ENCODE assay signal across 14 cellular contexts in genomic region chr17:55334881-55335523, GRCh38.
"Had no signal": no experiment of that assay in that cellular context is flagged by ENCODE, and none has a peak within 500 bp of the region (broad histone marks: within the 10 kb centered on the region; RNA-seq: fewer than 3 reads in every experiment).

No MANE protein-coding gene starts in this region.

- H3K4me1 Mint-ChIP-seq: memory B cell had no signal

- FAIRE-seq: endometrium, keratinocyte had no signal

- H3K4me1 ChIP-seq: breast epithelium, left lung, tibial artery had no signal

- H3K27ac Mint-ChIP-seq: activated naive CD8-positive, alpha-beta T cell treated with anti-CD3 and anti-CD28 coated beads, Interleukin-2, amount 10 ng/mL, durations not matched to agents 7 days and 5 days; memory B cell; stimulated activated effector memory CD8-positive, alpha-beta T cell treated with anti-CD3 and anti-CD28 coated beads, Interleukin-12 subunit alpha, Interleukin-12 subunit beta, amount 100 ng/mL, for 72 hours; T-helper 2 cell treated with Interferon-gamma antibody and Interleukin-4, amounts not matched to agents 5 μg/mL and 100 μg/mL, for 36 hours had no signal

- DNase-seq: activated CD4-positive, alpha-beta T cell treated with anti-CD3 and anti-CD28 coated beads, Interleukin-2, amount 50 U/mL, for 48 hours; activated CD4-positive, CD25-positive, alpha-beta regulatory T cell treated with anti-CD3 and anti-CD28 coated beads, Interleukin-2, amount 50 U/mL, for 72 hours; activated gamma-delta T cell treated with Interleukin-2 at 50 U/mL for 16 hours; activated naive CD8-positive, alpha-beta T cell treated with anti-CD3 and anti-CD28 coated beads, Interleukin-2, amount 10 ng/mL, durations not matched to agents 7 days and 5 days; activated T-cell treated with anti-CD3 and anti-CD28 coated beads, Interleukin-2, amount 50 U/mL, for 48 hours; glutamatergic neuron; left lung had no signal

- H3K36me3 ChIP-seq: breast epithelium, left lung, tibial artery had no signal

- H3K36me3 Mint-ChIP-seq: memory B cell; stimulated activated effector memory CD8-positive, alpha-beta T cell treated with anti-CD3 and anti-CD28 coated beads, Interleukin-12 subunit alpha, Interleukin-12 subunit beta, amount 100 ng/mL, for 72 hours had no signal

- H3K9me3 ChIP-seq: breast epithelium, left lung, tibial artery had no signal

- H3K4me3 ChIP-seq: breast epithelium, left lung, tibial artery had no signal

- ATAC-seq: left lung; stimulated activated effector memory CD8-positive, alpha-beta T cell treated with anti-CD3 and anti-CD28 coated beads, Interleukin-12 subunit alpha, Interleukin-12 subunit beta, amount 100 ng/mL, for 72 hours had no signal

- H3K27ac ChIP-seq: breast epithelium, left lung, tibial artery had no signal

- H3K4me3 Mint-ChIP-seq: activated naive CD8-positive, alpha-beta T cell treated with anti-CD3 and anti-CD28 coated beads, Interleukin-2, amount 10 ng/mL, durations not matched to agents 7 days and 5 days; memory B cell; stimulated activated effector memory CD8-positive, alpha-beta T cell treated with anti-CD3 and anti-CD28 coated beads, Interleukin-12 subunit alpha, Interleukin-12 subunit beta, amount 100 ng/mL, for 72 hours; T-helper 2 cell treated with Interferon-gamma antibody and Interleukin-4, amounts not matched to agents 5 μg/mL and 100 μg/mL, for 36 hours had no signal

- H3K27me3 ChIP-seq: breast epithelium, left lung, tibial artery had no signal

- H3K9me3 Mint-ChIP-seq: stimulated activated effector memory CD8-positive, alpha-beta T cell treated with anti-CD3 and anti-CD28 coated beads, Interleukin-12 subunit alpha, Interleukin-12 subunit beta, amount 100 ng/mL, for 72 hours had no signal
